2 cellular contexts compared by ENCODE assay signal in genomic region chr2:68362069-68362468, GRCh38.
TF ChIP-seq lines count a peak whose summit lies in the region.

No MANE protein-coding gene starts in this region.

TF ChIP-seq in A549, 52 proteins besides CTCF, POLR2A, EP300 and RAD21 (continued from another document):
- TF ChIP-seq USF2 (IDR thresholded peaks at IDR 0.05): peak; percentile 60; the same call in 1 of the 2 replicates
- TF ChIP-seq FOXS1 (CRISPR knock-in tag; IDR thresholded peaks at IDR 0.05): no peak
- no peak for TF ChIP-seq FOSL2 (IDR thresholded peaks at IDR 0.05)
- TF ChIP-seq FOSL2 (CRISPR knock-in tag; IDR thresholded peaks at IDR 0.05): no peak
- TF ChIP-seq HEYL (CRISPR knock-in tag; IDR thresholded peaks at IDR 0.05): no peak
- peak; percentile 69 for TF ChIP-seq SMC3 (IDR thresholded peaks at IDR 0.05)
- no peak for TF ChIP-seq NFE2L2 (conservative IDR thresholded peaks at IDR 0.05; ENCODE audit: low read length)
- no peak for TF ChIP-seq TFCP2L1 (CRISPR knock-in tag; IDR thresholded peaks at IDR 0.05)
- TF ChIP-seq ELK1 (IDR thresholded peaks at IDR 0.05; ENCODE audit: low read depth, low read length): no peak
- TF ChIP-seq SREBF2 (IDR thresholded peaks at IDR 0.05): no peak
- TF ChIP-seq JUN (IDR thresholded peaks at IDR 0.05): no peak
- no peak for TF ChIP-seq HOXB5 (CRISPR knock-in tag; IDR thresholded peaks at IDR 0.05)
TF ChIP-seq in A549: peak in this region for 6.

TF ChIP-seq in liver, 16 proteins besides CTCF, POLR2A, EP300 and RAD21 (continued from another document):
- TF ChIP-seq MAX (IDR thresholded peaks at IDR 0.05) (peak; percentile 93), JUND (IDR thresholded peaks at IDR 0.05) (no peak), SP1 (IDR thresholded peaks at IDR 0.05) (no peak)
TF ChIP-seq in liver: peak in this region for 3.
